Comparison of ENCODE assay signal across 18 cellular contexts in the genomic region with DNA sequence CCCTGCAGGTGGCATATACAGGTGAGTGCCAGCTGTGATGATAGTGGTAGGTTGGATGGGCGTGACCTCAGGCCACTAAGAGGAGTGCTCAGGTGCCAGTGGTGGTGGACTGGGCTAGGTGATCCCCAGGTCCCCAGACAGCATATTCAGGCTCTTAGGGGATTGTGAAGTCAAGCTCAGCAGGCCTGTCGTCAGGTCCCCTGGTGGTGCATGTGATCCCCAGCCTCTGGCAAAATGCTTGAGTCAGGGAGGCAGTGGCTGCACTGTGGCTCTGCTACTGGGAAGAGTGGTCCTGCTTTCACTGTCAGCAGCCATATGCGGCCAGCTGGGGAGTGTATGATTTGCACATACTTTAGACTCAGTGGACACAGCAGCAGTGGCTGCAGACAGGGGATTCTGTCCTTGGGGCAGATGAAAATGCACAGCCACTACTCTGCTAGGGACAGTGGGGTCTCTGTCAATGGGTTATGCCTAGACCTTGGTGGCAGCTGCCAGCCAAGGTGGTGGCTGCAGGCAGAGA.
"Had no signal": no experiment of that assay in that cellular context is flagged by ENCODE, and none has a peak within 500 bp of the region (broad histone marks: within the 10 kb centered on the region; RNA-seq: fewer than 3 reads in every experiment).

No MANE protein-coding gene starts in this region.

- H3K36me3 Mint-ChIP-seq: natural killer cell; stimulated activated effector memory CD8-positive, alpha-beta T cell treated with anti-CD3 and anti-CD28 coated beads, Interleukin-12 subunit alpha, Interleukin-12 subunit beta, amount 100 ng/mL, for 72 hours had no signal

- H3K4me1 Mint-ChIP-seq: natural killer cell; stimulated activated effector memory CD8-positive, alpha-beta T cell treated with anti-CD3 and anti-CD28 coated beads, Interleukin-12 subunit alpha, Interleukin-12 subunit beta, amount 100 ng/mL, for 72 hours had no signal

- H3K4me1 ChIP-seq: parathyroid adenoma, sigmoid colon, stomach, testis, tibial artery, uterus had no signal

- H3K27ac Mint-ChIP-seq: effector memory CD8-positive, alpha-beta T cell; natural killer cell; stimulated activated effector memory CD8-positive, alpha-beta T cell treated with anti-CD3 and anti-CD28 coated beads, Interleukin-12 subunit alpha, Interleukin-12 subunit beta, amount 100 ng/mL, for 72 hours had no signal

- H2AFZ ChIP-seq: parathyroid adenoma had no signal

- H3K9me3 ChIP-seq: neutrophil, sigmoid colon, stomach, testis, upper lobe of left lung, uterus had no signal

- ATAC-seq: effector memory CD8-positive, alpha-beta T cell; natural killer cell; stimulated activated effector memory CD8-positive, alpha-beta T cell treated with anti-CD3 and anti-CD28 coated beads, Interleukin-12 subunit alpha, Interleukin-12 subunit beta, amount 100 ng/mL, for 72 hours had no signal

- H3K27me3 ChIP-seq: neutrophil, sigmoid colon, stomach, testis, tibial artery, upper lobe of left lung, uterus had no signal

- H3K27ac ChIP-seq: coronary artery, neutrophil, parathyroid adenoma, sigmoid colon, stomach, testis, tibial artery, upper lobe of left lung, uterus had no signal

- DNase-seq: effector memory CD8-positive, alpha-beta T cell; mesendoderm; natural killer cell; right cardiac atrium; sigmoid colon; stimulated activated CD4-positive, alpha-beta T cell treated with anti-CD3 and anti-CD28 coated beads, Interleukin-2, amount 100 ng/mL, for 24 hours; stimulated activated CD4-positive, alpha-beta T cell treated with anti-CD3 and anti-CD28 coated beads, Interleukin-4, amount 100 ng/mL, for 24 hours; stimulated activated naive CD4-positive, alpha-beta T cell treated with Interleukin-2 at 50 U/mL for 16 hours; stomach; testis; tibial artery; upper lobe of left lung; uterus had no signal

- H3K27me3 Mint-ChIP-seq: progenitor cell of endocrine pancreas had no signal

- H3K79me2 ChIP-seq: parathyroid adenoma had no signal

- H3K9ac ChIP-seq: parathyroid adenoma had no signal

- H3K4me3 Mint-ChIP-seq: effector memory CD8-positive, alpha-beta T cell; natural killer cell; stimulated activated effector memory CD8-positive, alpha-beta T cell treated with anti-CD3 and anti-CD28 coated beads, Interleukin-12 subunit alpha, Interleukin-12 subunit beta, amount 100 ng/mL, for 72 hours had no signal
